Comparison of ENCODE assay signal across 2 cellular contexts in the genomic region with DNA sequence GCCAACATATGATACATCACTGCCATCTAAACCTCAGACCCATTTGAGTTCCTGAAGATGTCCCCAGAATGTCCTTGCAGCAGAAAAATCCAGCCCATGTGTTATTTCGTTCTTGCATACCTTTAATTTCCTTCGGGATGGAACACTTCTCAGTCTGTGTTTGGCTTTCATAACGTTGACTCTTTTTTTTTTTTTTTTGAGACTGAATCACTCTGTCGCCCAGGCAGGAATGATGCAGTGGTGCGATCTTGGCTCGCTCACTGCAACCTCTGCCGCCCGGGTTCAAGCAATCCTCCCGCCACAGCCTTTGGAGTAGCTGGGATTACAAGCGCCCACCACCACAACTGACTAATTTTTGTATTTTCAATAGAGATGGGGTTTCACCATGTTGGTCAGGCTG.
TF ChIP-seq lines count a peak whose summit lies in the region.

No MANE protein-coding gene starts in this region.

TF ChIP-seq in HepG2, 621 proteins besides CTCF, POLR2A, EP300 and RAD21:
- TF ChIP-seq SOX5 (CRISPR knock-in tag; IDR thresholded peaks at IDR 0.05; ENCODE audit: borderline replicate concordance): no peak
- no peak for TF ChIP-seq SIN3A (IDR thresholded peaks at IDR 0.05; ENCODE audit: borderline replicate concordance, low read depth, low read length)
- TF ChIP-seq ZSCAN21 (CRISPR knock-in tag; IDR thresholded peaks at IDR 0.05; ENCODE audit: borderline replicate concordance): no peak
- 0 out of 2 replicates have a peak, but pooled peaks have one; percentile 3 for TF ChIP-seq ZNF607 (CRISPR knock-in tag; IDR thresholded peaks at IDR 0.05; ENCODE audit: borderline replicate concordance)
- TF ChIP-seq, protein P1, sequence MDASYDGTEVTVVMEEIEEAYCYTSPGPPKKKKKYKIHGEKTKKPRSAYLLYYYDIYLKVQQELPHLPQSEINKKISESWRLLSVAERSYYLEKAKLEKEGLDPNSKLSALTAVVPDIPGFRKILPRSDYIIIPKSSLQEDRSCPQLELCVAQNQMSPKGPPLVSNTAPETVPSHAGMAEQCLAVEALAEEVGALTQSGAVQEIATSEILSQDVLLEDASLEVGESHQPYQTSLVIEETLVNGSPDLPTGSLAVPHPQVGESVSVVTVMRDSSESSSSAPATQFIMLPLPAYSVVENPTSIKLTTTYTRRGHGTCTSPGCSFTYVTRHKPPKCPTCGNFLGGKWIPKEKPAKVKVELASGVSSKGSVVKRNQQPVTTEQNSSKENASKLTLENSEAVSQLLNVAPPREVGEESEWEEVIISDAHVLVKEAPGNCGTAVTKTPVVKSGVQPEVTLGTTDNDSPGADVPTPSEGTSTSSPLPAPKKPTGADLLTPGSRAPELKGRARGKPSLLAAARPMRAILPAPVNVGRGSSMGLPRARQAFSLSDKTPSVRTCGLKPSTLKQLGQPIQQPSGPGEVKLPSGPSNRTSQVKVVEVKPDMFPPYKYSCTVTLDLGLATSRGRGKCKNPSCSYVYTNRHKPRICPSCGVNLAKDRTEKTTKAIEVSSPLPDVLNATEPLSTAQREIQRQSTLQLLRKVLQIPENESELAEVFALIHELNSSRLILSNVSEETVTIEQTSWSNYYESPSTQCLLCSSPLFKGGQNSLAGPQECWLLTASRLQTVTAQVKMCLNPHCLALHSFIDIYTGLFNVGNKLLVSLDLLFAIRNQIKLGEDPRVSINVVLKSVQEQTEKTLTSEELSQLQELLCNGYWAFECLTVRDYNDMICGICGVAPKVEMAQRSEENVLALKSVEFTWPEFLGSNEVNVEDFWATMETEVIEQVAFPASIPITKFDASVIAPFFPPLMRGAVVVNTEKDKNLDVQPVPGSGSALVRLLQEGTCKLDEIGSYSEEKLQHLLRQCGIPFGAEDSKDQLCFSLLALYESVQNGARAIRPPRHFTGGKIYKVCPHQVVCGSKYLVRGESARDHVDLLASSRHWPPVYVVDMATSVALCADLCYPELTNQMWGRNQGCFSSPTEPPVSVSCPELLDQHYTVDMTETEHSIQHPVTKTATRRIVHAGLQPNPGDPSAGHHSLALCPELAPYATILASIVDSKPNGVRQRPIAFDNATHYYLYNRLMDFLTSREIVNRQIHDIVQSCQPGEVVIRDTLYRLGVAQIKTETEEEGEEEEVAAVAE (CRISPR knock-in tag; IDR thresholded peaks at IDR 0.05; ENCODE audit: borderline replicate concordance): no peak
- TF ChIP-seq ZBTB25 (CRISPR knock-in tag; IDR thresholded peaks at IDR 0.05): no peak
TF ChIP-seq in HepG2: peak in this region for 1.

TF ChIP-seq in K562, 482 proteins besides CTCF, POLR2A, EP300 and RAD21:
- no peak for TF ChIP-seq E2F8 (IDR thresholded peaks at IDR 0.05; ENCODE audit: low read depth, partially characterized antibody)
- TF ChIP-seq ZBTB8A (IDR thresholded peaks at IDR 0.05; ENCODE audit: partially characterized antibody): no peak
- no peak for TF ChIP-seq GTF2F1 (IDR thresholded peaks at IDR 0.05; ENCODE audit: low read depth, low read length)
- TF ChIP-seq, protein P2, sequence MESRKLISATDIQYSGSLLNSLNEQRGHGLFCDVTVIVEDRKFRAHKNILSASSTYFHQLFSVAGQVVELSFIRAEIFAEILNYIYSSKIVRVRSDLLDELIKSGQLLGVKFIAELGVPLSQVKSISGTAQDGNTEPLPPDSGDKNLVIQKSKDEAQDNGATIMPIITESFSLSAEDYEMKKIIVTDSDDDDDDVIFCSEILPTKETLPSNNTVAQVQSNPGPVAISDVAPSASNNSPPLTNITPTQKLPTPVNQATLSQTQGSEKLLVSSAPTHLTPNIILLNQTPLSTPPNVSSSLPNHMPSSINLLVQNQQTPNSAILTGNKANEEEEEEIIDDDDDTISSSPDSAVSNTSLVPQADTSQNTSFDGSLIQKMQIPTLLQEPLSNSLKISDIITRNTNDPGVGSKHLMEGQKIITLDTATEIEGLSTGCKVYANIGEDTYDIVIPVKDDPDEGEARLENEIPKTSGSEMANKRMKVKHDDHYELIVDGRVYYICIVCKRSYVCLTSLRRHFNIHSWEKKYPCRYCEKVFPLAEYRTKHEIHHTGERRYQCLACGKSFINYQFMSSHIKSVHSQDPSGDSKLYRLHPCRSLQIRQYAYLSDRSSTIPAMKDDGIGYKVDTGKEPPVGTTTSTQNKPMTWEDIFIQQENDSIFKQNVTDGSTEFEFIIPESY (CRISPR knock-in tag; IDR thresholded peaks at IDR 0.05): peak; percentile 61
- TF ChIP-seq PHF20 (IDR thresholded peaks at IDR 0.05; ENCODE audit: partially characterized antibody): no peak
- TF ChIP-seq ZBTB17 (CRISPR knock-in tag; IDR thresholded peaks at IDR 0.05): no peak
- no peak for TF ChIP-seq KLF13 (tag; IDR thresholded peaks at IDR 0.05; ENCODE audit: borderline replicate concordance, low read depth)
